Comparison of ENCODE assay signal across 8 cellular contexts in the genomic region with DNA sequence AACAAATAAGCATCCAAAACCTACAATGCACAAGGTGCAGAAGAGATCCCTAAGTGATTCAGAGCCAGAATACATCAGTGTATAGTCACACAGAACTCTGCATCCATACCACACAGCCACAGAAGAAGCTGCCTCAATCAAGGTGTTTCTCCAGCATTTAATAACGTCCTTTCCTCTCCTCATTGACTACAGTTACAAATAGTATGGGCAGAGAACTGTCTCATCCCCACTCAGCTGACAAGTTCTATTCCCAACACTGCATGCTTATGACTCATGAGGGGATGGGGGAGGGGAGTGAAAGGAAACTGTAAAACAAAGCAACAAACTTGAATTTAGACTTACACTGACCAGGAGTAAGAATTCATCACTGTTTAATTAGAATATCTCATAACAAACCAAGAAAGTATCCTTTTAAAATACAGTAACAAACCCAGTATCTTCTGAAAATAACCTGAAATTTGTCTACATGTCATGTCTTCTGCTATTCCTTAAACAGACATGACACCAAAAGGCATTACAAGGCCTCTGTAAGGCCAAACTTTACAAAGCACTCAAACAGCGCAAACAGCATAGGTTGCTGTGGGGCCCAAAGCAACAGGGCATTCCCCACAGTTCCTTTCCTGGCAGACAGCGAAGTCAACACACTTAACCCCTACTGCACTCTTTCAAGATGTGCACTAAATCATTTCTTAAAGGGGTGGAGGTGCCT.
DNase-seq lines count a peak whose midpoint lies in the region; ATAC-seq lines count a peak whose summit lies in the region.

No MANE protein-coding gene starts in this region.

- H3K27me3 Mint-ChIP-seq in stimulated activated memory B cell treated with anti-CD40 and anti-IgM and Interleukin-4, amounts not matched to agents 10 μg/mL and 1 μg/mL and 100 μg/mL, for 72 hours: no peaks in the 10 kb centered on the region

- H3K27ac ChIP-seq in SK-N-MC (peak overlapping the region; percentile 33; the same call in 1 of the 2 replicates), layer of hippocampus (ENCODE audit: low read depth, low read length) (peak overlapping the region; percentile 43)

- H3K9me3 ChIP-seq in SK-N-MC (ENCODE audit: low read depth, low read length): no peaks in the 10 kb centered on the region

- H3K9me3 Mint-ChIP-seq in stimulated activated memory B cell treated with anti-CD40 and anti-IgM and Interleukin-4, amounts not matched to agents 10 μg/mL and 1 μg/mL and 100 μg/mL, for 72 hours: no peaks in the 10 kb centered on the region

- peak overlapping the region; percentile 35 for H3K4me3 Mint-ChIP-seq in stimulated activated memory B cell treated with anti-CD40 and anti-IgM and Interleukin-4, amounts not matched to agents 10 μg/mL and 1 μg/mL and 100 μg/mL, for 72 hours

- H3K4me3 ChIP-seq in SK-N-MC: no peak overlapping the region

- peaks cover 13% of the 10 kb centered on the region for H3K36me3 Mint-ChIP-seq in stimulated activated memory B cell treated with anti-CD40 and anti-IgM and Interleukin-4, amounts not matched to agents 10 μg/mL and 1 μg/mL and 100 μg/mL, for 72 hours

- peak overlapping the region; percentile 70 for H3K27ac Mint-ChIP-seq in stimulated activated memory B cell treated with anti-CD40 and anti-IgM and Interleukin-4, amounts not matched to agents 10 μg/mL and 1 μg/mL and 100 μg/mL, for 72 hours

- H3K36me3 ChIP-seq in SK-N-MC (ENCODE audit: insufficient read depth, low read length): no peaks in the 10 kb centered on the region

- DNase-seq in EL (peak; percentile 86), SK-N-MC (ENCODE audit: low read depth, low spot score) (no peak), NAMALWA (ENCODE audit: low spot score) (no peak), NCI-H1436 treated with DMSO at 0.1 percent for 48 hours (lab: John Stamatoyannopoulos, UW) (no peak)
- peak; percentile 40 for DNase-seq in central memory CD4-positive, alpha-beta T cell

- peaks cover 56% of the 10 kb centered on the region for H3K4me1 Mint-ChIP-seq in stimulated activated memory B cell treated with anti-CD40 and anti-IgM and Interleukin-4, amounts not matched to agents 10 μg/mL and 1 μg/mL and 100 μg/mL, for 72 hours

- no peaks in the 10 kb centered on the region for H3K27me3 ChIP-seq in layer of hippocampus (ENCODE audit: control insufficient read depth, insufficient read depth, low read length)

- ATAC-seq in HG02759 (IDR thresholded peaks at IDR 0.05; ENCODE audit: unreplicated experiment): peak; percentile 60
- ATAC-seq in stimulated activated memory B cell treated with anti-CD40 and anti-IgM and Interleukin-4, amounts not matched to agents 10 μg/mL and 1 μg/mL and 100 μg/mL, for 72 hours: peak; percentile 86

- no peak overlapping the region for H3K9ac ChIP-seq in SK-N-MC (ENCODE audit: insufficient read length)

Comparison
In these comparisons a context has a peak if more than half of its experiments do, and no peak if none do; other contexts are left out.
1. DNase-seq: peak in EL (single experiment) and central memory CD4-positive, alpha-beta T cell (single experiment); none in SK-N-MC (single experiment), NAMALWA (single experiment) and NCI-H1436 treated with DMSO at 0.1 percent for 48 hours (single experiment).